Comparison of ENCODE assay signal across 9 cellular contexts in genomic region chr1:208086116-208086515, GRCh38.
DNase-seq lines count a peak whose midpoint lies in the region; ATAC-seq and TF ChIP-seq lines count a peak whose summit lies in the region.
"Had no signal": no experiment of that assay in that cellular context is flagged by ENCODE, and none has a peak within 500 bp of the region (broad histone marks: within the 10 kb centered on the region; RNA-seq: fewer than 3 reads in every experiment).

No MANE protein-coding gene starts in this region.

- H3K27ac ChIP-seq in Karpas-422 (ENCODE audit: low read length): no peak overlapping the region
- peak overlapping the region; percentile 19 for H3K27ac ChIP-seq in endodermal cell (ENCODE audit: low read depth, low read length)
- peak overlapping the region; percentile 1 to 38 for H3K27ac ChIP-seq in prostate gland

- intact Hi-C loops in prostate gland (cut with DNase I): no loop called here

- TF ChIP-seq POLR2A in prostate gland (IDR thresholded peaks at IDR 0.05): no peak

- H3K4me3 ChIP-seq in Karpas-422 (ENCODE audit: low read length): no peak overlapping the region
- H3K4me3 ChIP-seq in endodermal cell (ENCODE audit: low read length): no peak overlapping the region
- H3K4me3 ChIP-seq in prostate gland: no peak overlapping the region
- H3K4me3 ChIP-seq: stomach had no signal

- DNase-seq in EH (ENCODE audit: low read depth) (peak; percentile 53), Karpas-422 (no peak), endodermal cell (no peak), prostate gland (ENCODE audit: low spot score) (no peak), SIG-M5 treated with dmso at 0.1 percent for 504 hours (lab: John Stamatoyannopoulos, UW; ENCODE audit: unreplicated experiment) (no peak), DMS53 treated with DMSO at 0.1 percent for 48 hours (lab: John Stamatoyannopoulos, UW; ENCODE audit: unreplicated experiment) (no peak), NCI-H526 treated with DMSO at 0.1 percent for 48 hours (lab: John Stamatoyannopoulos, UW) (no peak)
- DNase-seq: stomach had no signal

- H3K4me1 ChIP-seq in Karpas-422 (ENCODE audit: low read length): no peaks in the 10 kb centered on the region
- H3K4me1 ChIP-seq in endodermal cell (ENCODE audit: control insufficient read depth, insufficient read depth, low read length): peaks cover 30% of the 10 kb centered on the region
- no peaks in the 10 kb centered on the region for H3K4me1 ChIP-seq in prostate gland (replicated peaks)

- H3K4me2 ChIP-seq in Karpas-422 (ENCODE audit: low read depth, low read length, poor library complexity, severe bottlenecking): peak overlapping the region; percentile 19

- no peaks in the 10 kb centered on the region for H3K9me2 ChIP-seq in Karpas-422 (replicated peaks; ENCODE audit: insufficient read depth, low read length)

- TF ChIP-seq CTCF in endodermal cell (conservative IDR thresholded peaks at IDR 0.05): no peak
- no peak for TF ChIP-seq CTCF in prostate gland (IDR thresholded peaks at IDR 0.05)

- H3K27me3 ChIP-seq in Karpas-422 (ENCODE audit: low read length): no peaks in the 10 kb centered on the region
- H3K27me3 ChIP-seq in endodermal cell (ENCODE audit: control insufficient read depth, insufficient read depth, low read length, poor library complexity, severe bottlenecking): no peaks in the 10 kb centered on the region
- H3K27me3 ChIP-seq in prostate gland (replicated peaks; ENCODE audit: insufficient read depth): no peaks in the 10 kb centered on the region
- H3K27me3 ChIP-seq: stomach had no signal

- H3K27ac Mint-ChIP-seq in endodermal cell: peak overlapping the region; percentile 76

- H3K9me3 Mint-ChIP-seq in endodermal cell: no peaks in the 10 kb centered on the region

- peaks cover 41% of the 10 kb centered on the region for H3K36me3 Mint-ChIP-seq in endodermal cell (ENCODE audit: low read depth)

- H3K36me3 ChIP-seq in Karpas-422 (ENCODE audit: insufficient read depth, low read length) (no peaks in the 10 kb centered on the region), endodermal cell (ENCODE audit: control insufficient read depth, insufficient read depth, low read length) (peaks cover 90% of the 10 kb centered on the region), prostate gland (no peaks in the 10 kb centered on the region)

- no peak overlapping the region for H3K4me3 Mint-ChIP-seq in endodermal cell

- H2AFZ ChIP-seq in Karpas-422 (ENCODE audit: low read length): 0 out of 2 replicates have a peak overlapping the region, but pooled peaks have one; percentile 36

- H3K9ac ChIP-seq in Karpas-422 (ENCODE audit: low read length) (no peak overlapping the region), endodermal cell (ENCODE audit: extremely low read depth, low read length, poor library complexity, severe bottlenecking) (no peak overlapping the region)

- H3K79me2 ChIP-seq in Karpas-422 (ENCODE audit: low read length): no peaks in the 10 kb centered on the region

- WGBS in endodermal cell (ENCODE audit: insufficient coverage in 1 of 2, insufficient read length in 1 of 2), 2 experiments: 80 to 90% methylated on average over 1 to 2 of the region's 2 CpGs
- WGBS in prostate gland: 35% methylated on average over 2 of the region's 2 CpGs

- H3K9me3 ChIP-seq in Karpas-422 (ENCODE audit: low read length) (no peaks in the 10 kb centered on the region), endodermal cell (ENCODE audit: control insufficient read depth, low read length) (no peaks in the 10 kb centered on the region), prostate gland (no peaks in the 10 kb centered on the region)
- H3K9me3 ChIP-seq: stomach had no signal

- H4K20me1 ChIP-seq in Karpas-422 (ENCODE audit: insufficient read depth, low read depth, low read length): no peaks in the 10 kb centered on the region

- no peaks in the 10 kb centered on the region for H3K27me3 Mint-ChIP-seq in endodermal cell (ENCODE audit: insufficient read depth)

- H3K4me1 Mint-ChIP-seq in endodermal cell: peaks cover 43% of the 10 kb centered on the region

- ATAC-seq in HG02938 (IDR thresholded peaks at IDR 0.05; ENCODE audit: unreplicated experiment): no peak
